ENCODE assay signal across 31 cellular contexts in genomic region chr22:36613958-36614357, GRCh38.
A peak's percentile ranks its signal among the peaks of the same experiment; 100 is the strongest.
DNase-seq lines count a peak whose midpoint lies in the region; ATAC-seq and TF ChIP-seq lines count a peak whose summit lies in the region.
"Had no signal": no experiment of that assay in that cellular context is flagged by ENCODE, and none has a peak within 500 bp of the region (broad histone marks: within the 10 kb centered on the region; RNA-seq: fewer than 3 reads in every experiment).

No MANE protein-coding gene starts in this region.

- 22% methylated on average over 7 of the region's 7 CpGs for WGBS in mammary epithelial cell (ENCODE audit: low coverage, missing lambda C conversion rate)

- H3K27ac Mint-ChIP-seq in nephron progenitor cell = peak overlapping the region; percentile 90
- H3K27ac Mint-ChIP-seq: activated CD4-positive, alpha-beta T cell treated with anti-CD3 and anti-CD28 coated beads, Interleukin-2, amount 10 ng/mL, durations not matched to agents 24 days and 14 days; activated T-cell treated with anti-CD3 and anti-CD28 coated beads, Interleukin-2, amount 50 U/mL, for 24 hours; stimulated activated naive CD8-positive, alpha-beta T cell treated with anti-CD3 and anti-CD28 coated beads, Interleukin-15, Interleukin-2, amounts not matched to agents 100 ng/mL and 50 ng/mL, for 24 hours had no signal

- H3K4me1 Mint-ChIP-seq in nephron progenitor cell = peaks cover 28% of the 10 kb centered on the region
- H3K4me1 Mint-ChIP-seq: activated CD4-positive, alpha-beta T cell treated with anti-CD3 and anti-CD28 coated beads, Interleukin-2, amount 10 ng/mL, durations not matched to agents 24 days and 14 days; brain had no signal

- H3K4me1 ChIP-seq in colonic mucosa (no peaks in the 10 kb centered on the region), mammary epithelial cell (ENCODE audit: insufficient read depth, low read length) (no peaks in the 10 kb centered on the region)
- H3K4me1 ChIP-seq: BLaER1, vagina had no signal

- no peak overlapping the region for H3K9ac ChIP-seq in colonic mucosa (ENCODE audit: low read depth in 2 of 2, low read length in 2 of 2)
- no peak overlapping the region for H3K9ac ChIP-seq in mammary epithelial cell (ENCODE audit: insufficient read depth, low read length)
- H3K9ac ChIP-seq: BLaER1 had no signal

- H3K4me3 ChIP-seq in choroid plexus epithelial cell (ENCODE audit: low read depth, low read length) = no peak overlapping the region
- H3K4me3 ChIP-seq in colonic mucosa = no peak overlapping the region
- H3K4me3 ChIP-seq in mammary epithelial cell (replicated peaks in 1 of 3; ENCODE audit: insufficient read depth in 1 of 3, low read depth in 2 of 3, low read length in 3 of 3) = no peak overlapping the region
- H3K4me3 ChIP-seq in dorsolateral prefrontal cortex = no peak overlapping the region
- H3K4me3 ChIP-seq: BLaER1, heart left ventricle, vagina had no signal

- no peak overlapping the region for H3K4me2 ChIP-seq in mammary epithelial cell (ENCODE audit: insufficient read depth, low read depth, low read length)
- H3K4me2 ChIP-seq: BLaER1 had no signal

- H3K27ac ChIP-seq in colonic mucosa (no peak overlapping the region), mammary epithelial cell (ENCODE audit: insufficient read depth, low read depth, low read length) (no peak overlapping the region), dorsolateral prefrontal cortex (no peak overlapping the region)
- H3K27ac ChIP-seq: BLaER1, epithelial cell of prostate, heart left ventricle, vagina, WERI-Rb-1 had no signal

- no peaks in the 10 kb centered on the region for H3K36me3 ChIP-seq in colonic mucosa
- no peaks in the 10 kb centered on the region for H3K36me3 ChIP-seq in mammary epithelial cell (ENCODE audit: insufficient read depth, low read length)
- H3K36me3 ChIP-seq: BLaER1, heart left ventricle, vagina, WERI-Rb-1 had no signal

- H3K27me3 ChIP-seq in colonic mucosa (peaks cover 5% of the 10 kb centered on the region), mammary epithelial cell (ENCODE audit: insufficient read depth, low read length) (peaks cover 12% of the 10 kb centered on the region), dorsolateral prefrontal cortex (peaks cover 0 to 5% (median 0%) of the 10 kb centered on the region in 45 donors)
- H3K27me3 ChIP-seq: BLaER1, vagina had no signal

- peak overlapping the region; percentile 11 for H3K4me3 Mint-ChIP-seq in nephron progenitor cell
- H3K4me3 Mint-ChIP-seq: activated CD4-positive, alpha-beta T cell treated with anti-CD3 and anti-CD28 coated beads, Interleukin-2, amount 10 ng/mL, durations not matched to agents 24 days and 14 days; activated T-cell treated with anti-CD3 and anti-CD28 coated beads, Interleukin-2, amount 50 U/mL, for 24 hours; brain; IgD-negative memory B cell; stimulated activated naive CD8-positive, alpha-beta T cell treated with anti-CD3 and anti-CD28 coated beads, Interleukin-15, Interleukin-2, amounts not matched to agents 100 ng/mL and 50 ng/mL, for 24 hours had no signal

- H3K9me3 Mint-ChIP-seq in nephron progenitor cell = peaks cover 13% of the 10 kb centered on the region

- H3K27me3 Mint-ChIP-seq in nephron progenitor cell (ENCODE audit: low read depth, poor library complexity) = peaks cover 45% of the 10 kb centered on the region

- ATAC-seq in GM21367 (IDR thresholded peaks at IDR 0.05; ENCODE audit: unreplicated experiment) = no peak
- ATAC-seq: heart left ventricle had no signal

- TF ChIP-seq CTCF in choroid plexus epithelial cell (conservative IDR thresholded peaks at IDR 0.05; ENCODE audit: low read depth, low read length) = no peak
- TF ChIP-seq CTCF in nephron progenitor cell (IDR thresholded peaks at IDR 0.05) = no peak
- no peak for TF ChIP-seq CTCF in colonic mucosa (IDR thresholded peaks at IDR 0.05)
- no peak for TF ChIP-seq CTCF in mammary epithelial cell (conservative IDR thresholded peaks at IDR 0.05 in 1 of 2, IDR thresholded peaks at IDR 0.05 in 1 of 2; ENCODE audit: extremely low read depth in 1 of 2, insufficient read depth in 1 of 2, low read depth in 1 of 2, low read length in 2 of 2)
- TF ChIP-seq CTCF in dorsolateral prefrontal cortex (IDR thresholded peaks at IDR 0.05 in 54 of 56, conservative IDR thresholded peaks at IDR 0.05 in 2 of 56; ENCODE audit: low read depth in 1 of 56, partially characterized antibody in 56 of 56) = no peak

- no peaks in the 10 kb centered on the region for H3K36me3 Mint-ChIP-seq in nephron progenitor cell (ENCODE audit: low read depth)
- H3K36me3 Mint-ChIP-seq: brain had no signal

- no peaks in the 10 kb centered on the region for H3K79me2 ChIP-seq in mammary epithelial cell (ENCODE audit: insufficient read depth, low read length)

- peak; percentile 7 for DNase-seq in EH (ENCODE audit: low read depth)
- peak; percentile 72 for DNase-seq in LHCN-M2 (ENCODE audit: low read depth)
- peak; percentile 17 for DNase-seq in choroid plexus epithelial cell (ENCODE audit: low read depth)
- peak; percentile 28 for DNase-seq in nephron progenitor cell
- no peak for DNase-seq in colonic mucosa
- DNase-seq in mammary epithelial cell = no peak
- DNase-seq in dorsolateral prefrontal cortex = no peak
- DNase-seq: activated CD4-positive, alpha-beta T cell treated with anti-CD3 and anti-CD28 coated beads, Interleukin-2, amount 10 ng/mL, durations not matched to agents 24 days and 14 days; activated gamma-delta T cell; activated T-cell treated with anti-CD3 and anti-CD28 coated beads, Interleukin-2, amount 50 U/mL, for 24 hours; DMS79; effector CD8-positive, alpha-beta T cell; foreskin fibroblast; heart left ventricle; kidney glomerular epithelial cell; NCI-H1092; NCI-H187 treated with DMSO at 0.1 percent for 48 hours; NCI-H526; NK-92 treated with Interleukin-12 subunit alpha and Interleukin-12 subunit beta, amount 100 ng/mL, for 24 hours; occipital lobe; SHP77; small intestine; T1000; WERI-Rb-1 had no signal

- H3K9me3 ChIP-seq in colonic mucosa = no peaks in the 10 kb centered on the region
- no peaks in the 10 kb centered on the region for H3K9me3 ChIP-seq in mammary epithelial cell (replicated peaks; ENCODE audit: insufficient read depth, low read length)
- H3K9me3 ChIP-seq: vagina had no signal

- H2AFZ ChIP-seq in mammary epithelial cell (ENCODE audit: low read depth, low read length) = no peak overlapping the region

- no peaks in the 10 kb centered on the region for H4K20me1 ChIP-seq in mammary epithelial cell (ENCODE audit: insufficient read depth, low read length)
- H4K20me1 ChIP-seq: BLaER1 had no signal

- in situ Hi-C loops in mammary epithelial cell (cut with MboI; ENCODE audit: low sequenced_read_pairs in 2 of 2) = no loop called here

- dilution Hi-C loops in mammary epithelial cell (cut with HindIII; ENCODE audit: low sequenced_read_pairs) = loop anchor here (5.0 kb wide), 1 partner anchor 48 kb away; no protein-coding TSS in a partner anchor

- CTCF ChIA-PET in mammary epithelial cell (lab: Charles Lee; ENCODE audit: low non-redundant PET) = no interaction called here

- intact Hi-C loops in colonic mucosa (cut with DNase I) (no loop called here), mammary epithelial cell (cut with micrococcal nuclease) (no loop called here), dorsolateral prefrontal cortex (cut with DNase I) (no loop called here)

- no TSS peak for BruUV-seq in mammary epithelial cell (replicated peaks; lab: Mats Ljungman, UMichigan)

Comparison
In these comparisons a context has a peak if more than half of its experiments do, and no peak if none do; other contexts are left out.
1. DNase-seq: peak in EH (single experiment), LHCN-M2 (single experiment), choroid plexus epithelial cell (single experiment) and nephron progenitor cell (single experiment); none in colonic mucosa (single experiment), mammary epithelial cell (single experiment) and dorsolateral prefrontal cortex (0 of 10).